ENCODE assay signal across 21 cellular contexts in the genomic region with DNA sequence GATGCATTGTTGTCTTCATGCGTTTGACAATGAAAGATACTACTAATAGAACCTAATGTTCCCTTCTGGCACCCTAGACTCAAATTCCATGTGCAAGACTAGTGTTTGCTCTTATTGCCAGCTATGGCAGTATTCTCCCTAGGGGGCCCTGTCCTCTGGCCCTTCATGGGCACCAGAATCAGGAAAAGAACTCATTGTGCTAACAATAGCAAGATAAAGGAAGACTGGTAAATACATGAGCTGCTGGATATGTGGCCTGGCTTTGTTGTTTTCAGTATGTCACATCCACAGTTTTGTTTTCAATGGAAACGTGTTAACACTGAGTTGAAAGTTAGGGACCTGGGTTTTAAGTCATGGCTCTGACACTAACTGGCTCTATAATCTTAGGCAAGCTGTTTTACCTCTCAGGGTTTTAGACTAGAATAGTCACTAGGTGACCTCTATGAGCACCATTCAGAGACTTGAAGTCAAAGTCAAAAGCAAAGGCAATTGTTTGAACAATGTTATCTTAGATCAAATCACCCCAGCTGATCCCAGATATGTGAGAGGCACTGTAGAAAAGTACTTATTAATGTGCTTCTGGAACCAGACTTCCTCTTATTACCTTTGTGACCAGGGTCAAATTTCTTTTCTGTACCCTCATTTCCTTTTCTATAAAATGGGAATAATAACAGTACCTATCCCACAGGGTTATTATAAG.
"Had no signal": no experiment of that assay in that cellular context is flagged by ENCODE, and none has a peak within 500 bp of the region (broad histone marks: within the 10 kb centered on the region; RNA-seq: fewer than 3 reads in every experiment).

No MANE protein-coding gene starts in this region.

- H3K27me3 ChIP-seq: SJSA1 had no signal

- ATAC-seq: activated CD8-positive, alpha-beta memory T cell treated with anti-CD3 and anti-CD28 coated beads, Interleukin-2, amount 10 ng/mL, durations not matched to agents 7 days and 5 days; PC-3; SK-N-SH treated with all-trans-retinoic acid at 6 μM for 48 hours; WTC11 had no signal

- DNase-seq: activated CD4-positive, alpha-beta T cell treated with anti-CD3 and anti-CD28 coated beads, Interleukin-2, amount 10 ng/mL, durations not matched to agents 24 days and 14 days; activated CD4-positive, alpha-beta T cell treated with anti-CD3 and anti-CD28 coated beads, Interleukin-2, amount 50 U/mL, for 48 hours; activated CD4-positive, CD25-positive, alpha-beta regulatory T cell treated with anti-CD3 and anti-CD28 coated beads, Interleukin-2, amount 50 U/mL, for 72 hours; activated CD8-positive, alpha-beta memory T cell treated with anti-CD3 and anti-CD28 coated beads, Interleukin-2, amount 10 ng/mL, durations not matched to agents 7 days and 5 days; activated effector memory CD4-positive, alpha-beta T cell treated with Interleukin-2 at 50 U/mL for 16 hours; activated naive CD4-positive, alpha-beta T cell treated with Interleukin-2 at 50 U/mL for 16 hours; activated T-cell treated with anti-CD3 and anti-CD28 coated beads, Interleukin-2, amount 50 U/mL, for 24 hours; KG1; NCI-H1092; NCI-H1417; NCI-H1694; NCI-H2029 treated with DMSO at 0.1 percent for 48 hours; NCI-H446; NCI-H524; PC-3; SHP77; SW 1271 had no signal

- H3K27ac ChIP-seq: SJSA1 had no signal

- H3K36me3 ChIP-seq: SJSA1 had no signal

- FAIRE-seq: RCC 7860 had no signal

- H3K4me3 ChIP-seq: SJSA1 had no signal

- H3K9me3 ChIP-seq: SJSA1 had no signal
